In genomic region chr1:1430114-1430982, GRCh38 we compare ENCODE assay signal across 8 cellular contexts. TPM values are rescaled to one million over a fixed set of nuclear protein-coding genes. Genes with fewer than 3 reads are reported as not detected.
DNase-seq lines count a peak whose midpoint lies in the region; ATAC-seq and TF ChIP-seq lines count a peak whose summit lies in the region.
"Had no signal": no experiment of that assay in that cellular context is flagged by ENCODE, and none has a peak within 500 bp of the region (broad histone marks: within the 10 kb centered on the region; RNA-seq: fewer than 3 reads in every experiment).

No MANE protein-coding gene starts in this region.

- H3K27me3 ChIP-seq in MG63 (no peaks in the 10 kb centered on the region), right lobe of liver (no peaks in the 10 kb centered on the region), tibial nerve (peaks cover 0 to 7% of the 10 kb centered on the region in 2 donors)
- H3K27me3 ChIP-seq in effector memory CD4-positive, alpha-beta T cell (replicated peaks; ENCODE audit: control insufficient read depth, insufficient read depth, low read length, poor library complexity, severe bottlenecking), result peaks cover 24% of the 10 kb centered on the region

- ATAC-seq in right lobe of liver (peak; percentile 1 to 21 (median 13)), HG02642 (IDR thresholded peaks at IDR 0.05; ENCODE audit: poor library complexity, unreplicated experiment) (no peak)

- TF ChIP-seq POLR2A in right lobe of liver (IDR thresholded peaks at IDR 0.05), result no peak
- no peak for TF ChIP-seq POLR2A in tibial nerve (IDR thresholded peaks at IDR 0.05)

- TF ChIP-seq CTCF in coronary artery (IDR thresholded peaks at IDR 0.05) (no peak), right lobe of liver (IDR thresholded peaks at IDR 0.05) (peak in 1 of 4 donors; percentile 13), tibial nerve (IDR thresholded peaks at IDR 0.05) (peak in 2 of 5 experiments; percentile 41 to 61)

- H3K4me3 ChIP-seq in MG63 (no peak overlapping the region), coronary artery (peak overlapping the region; percentile 39), right lobe of liver (no peak overlapping the region), tibial nerve (peak overlapping the region in 2 of 4 donors; percentile 3 to 18)
- H3K4me3 ChIP-seq in effector memory CD4-positive, alpha-beta T cell (ENCODE audit: insufficient read depth, low read depth, low read length, poor library complexity, severe bottlenecking), result no peak overlapping the region

- peak overlapping the region; percentile 82 to 88 for H3K27ac ChIP-seq in coronary artery
- peak overlapping the region; percentile 21 to 84 (median 53) for H3K27ac ChIP-seq in right lobe of liver
- H3K27ac ChIP-seq in tibial nerve, result peak overlapping the region; percentile 49 to 99 (median 86)
- no peak overlapping the region for H3K27ac ChIP-seq in effector memory CD4-positive, alpha-beta T cell (ENCODE audit: insufficient read depth, low read length, poor library complexity, severe bottlenecking)
- H3K27ac ChIP-seq: neutrophil had no signal

- no peaks in the 10 kb centered on the region for H3K9me3 ChIP-seq in MG63
- no peaks in the 10 kb centered on the region for H3K9me3 ChIP-seq in right lobe of liver
- H3K9me3 ChIP-seq in tibial nerve, result no peaks in the 10 kb centered on the region
- H3K9me3 ChIP-seq in effector memory CD4-positive, alpha-beta T cell (ENCODE audit: control insufficient read depth, low read length), result no peaks in the 10 kb centered on the region
- H3K9me3 ChIP-seq: neutrophil had no signal

- TF ChIP-seq EP300 in tibial nerve (IDR thresholded peaks at IDR 0.05), result peak in 1 of 2 donors; percentile 72

- intact Hi-C loops in right lobe of liver (cut with DNase I), result no loop called here

- WGBS in right lobe of liver (ENCODE audit: insufficient coverage, low coverage, low lambda C conversion rate, missing lambda C conversion rate), result 33% methylated on average over 2 of the region's 35 CpGs
- 8 to 14% methylated on average over 18 to 24 of the region's 35 CpGs for WGBS in tibial nerve, 2 donors

- H3K4me1 ChIP-seq in right lobe of liver (peaks cover 0 to 54% (median 26%) of the 10 kb centered on the region in 4 donors), tibial nerve (peaks cover 10 to 93% (median 70%) of the 10 kb centered on the region in 4 donors)
- peaks cover 7% of the 10 kb centered on the region for H3K4me1 ChIP-seq in effector memory CD4-positive, alpha-beta T cell (ENCODE audit: control insufficient read depth, insufficient read depth, low read length, poor library complexity, severe bottlenecking)

- no peaks in the 10 kb centered on the region for H3K36me3 ChIP-seq in MG63
- no peaks in the 10 kb centered on the region for H3K36me3 ChIP-seq in right lobe of liver
- H3K36me3 ChIP-seq in tibial nerve, result no peaks in the 10 kb centered on the region
- H3K36me3 ChIP-seq in effector memory CD4-positive, alpha-beta T cell (ENCODE audit: control insufficient read depth, insufficient read depth, low read length), result no peaks in the 10 kb centered on the region
- H3K36me3 ChIP-seq: neutrophil had no signal

- DNase-seq in MG63, result peak; percentile 64
- DNase-seq in coronary artery (ENCODE audit: low spot score), result no peak
- peak; percentile 68 to 81 (median 73) for DNase-seq in right lobe of liver
- peak; percentile 46 to 69 for DNase-seq in tibial nerve (ENCODE audit: low spot score in 2 of 2)
- DNase-seq in effector memory CD4-positive, alpha-beta T cell, result no peak
- DNase-seq in NCI-H2081 (lab: John Stamatoyannopoulos, UW), result no peak

RNA-seq across cellular contexts. Expression of gene VWA1, which starts 5.1 kb away (rescaled TPM):
- total RNA-seq in MG63 (2014; rRNA removed; shearing (Covaris generic); ENCODE audit: low replicate concordance), result 0.59 and 6.2 TPM in 2 replicates
- 100 to 1,000 TPM in 1 of 6 experiments, 10 to 100 TPM in 5; 39.5 to 195 (median 78.7) TPM for total RNA-seq in right lobe of liver
- 100 to 1,000 TPM; 142 to 261 (median 161) TPM for total RNA-seq in tibial nerve

RNA-seq across cellular contexts. Expression of gene ANKRD65, which starts 9.3 kb away (rescaled TPM):
- not detected in 2 replicates for total RNA-seq in MG63 (2014; rRNA removed; shearing (Covaris generic); ENCODE audit: low replicate concordance)
- under 1 TPM; 0.19 to 0.89 (median 0.35) TPM for total RNA-seq in right lobe of liver
- 10 to 100 TPM; 13.8 to 32.6 (median 19.4) TPM for total RNA-seq in tibial nerve

RNA-seq across cellular contexts. Expression of gene ATAD3C, which starts 19.1 kb away (rescaled TPM):
- total RNA-seq in MG63 (2014; rRNA removed; shearing (Covaris generic); ENCODE audit: low replicate concordance), result not detected in 2 replicates
- total RNA-seq in right lobe of liver (1 to 10 TPM in 4 of 6 experiments, under 1 TPM in 2; 0.74 to 3.1 (median 1.9) TPM), tibial nerve (1 to 10 TPM in 3 of 4 donors, under 1 TPM in 1; 0.42 to 9.9 (median 3.2) TPM)

RNA-seq across cellular contexts. Expression of gene MRPL20, which starts 23.3 kb away (rescaled TPM):
- total RNA-seq in MG63 (2014; rRNA removed; shearing (Covaris generic); ENCODE audit: low replicate concordance), result 32.0 and 55.2 TPM in 2 replicates
- total RNA-seq in right lobe of liver (10 to 100 TPM; 44.1 to 91.2 (median 56.5) TPM), tibial nerve (100 to 1,000 TPM in 3 of 4 donors, 10 to 100 TPM in 1; 84.9 to 165 (median 139) TPM)

RNA-seq across cellular contexts. Expression of gene CCNL2, which starts 31.2 kb away (rescaled TPM):
- 45.1 and 47.9 TPM in 2 replicates for total RNA-seq in MG63 (2014; rRNA removed; shearing (Covaris generic); ENCODE audit: low replicate concordance)
- total RNA-seq in right lobe of liver, result 100 to 1,000 TPM in 4 of 6 experiments, 10 to 100 TPM in 2; 80.8 to 127 (median 101) TPM
- total RNA-seq in tibial nerve, result 100 to 1,000 TPM; 311 to 362 (median 339) TPM

Comparison
In these comparisons a context has a peak if more than half of its experiments do, and no peak if none do; other contexts are left out.
1. DNase-seq: peak in MG63 (single experiment), right lobe of liver (3 of 3) and tibial nerve (2 of 2); none in coronary artery (single experiment), effector memory CD4-positive, alpha-beta T cell (0 of 3) and NCI-H2081 (0 of 2).
2. RNA of gene ANKRD65, which starts 9.3 kb away (total RNA-seq): 13.8 to 32.6 TPM in tibial nerve; 0.19 to 0.89 TPM in right lobe of liver and not detected in MG63; every median in the first group is over 4 times any median in the second.